Comparison of ENCODE assay signal across 36 cellular contexts in genomic region chr3:58204713-58205112, GRCh38. TPM values are rescaled to one million over a fixed set of nuclear protein-coding genes. Genes with fewer than 3 reads are reported as not detected.
"Had no signal": no experiment of that assay in that cellular context is flagged by ENCODE, and none has a peak within 500 bp of the region (broad histone marks: within the 10 kb centered on the region; RNA-seq: fewer than 3 reads in every experiment).

No MANE protein-coding gene starts in this region.

- H3K4me1 ChIP-seq: psoas muscle, sigmoid colon, uterus had no signal

- DNase-seq: activated CD4-positive, alpha-beta T cell treated with anti-CD3 and anti-CD28 coated beads for 36 hours; activated CD4-positive, CD25-positive, alpha-beta regulatory T cell; activated CD8-positive, alpha-beta memory T cell treated with anti-CD3 and anti-CD28 coated beads, Interleukin-2, amount 10 ng/mL, durations not matched to agents 7 days and 5 days; activated CD8-positive, alpha-beta T cell treated with anti-CD3 and anti-CD28 coated beads, Interleukin-2, amount 10 ng/mL, durations not matched to agents 7 days and 5 days; activated naive CD8-positive, alpha-beta T cell treated with anti-CD3 and anti-CD28 coated beads, Interleukin-2, amount 50 U/mL, for 24 hours; activated T-cell treated with anti-CD3 and anti-CD28 coated beads, Interleukin-2, amount 50 U/mL, for 48 hours; amygdala; caudate nucleus; dermis blood vessel endothelial cell; effector CD4-positive, alpha-beta T cell; erythroblast; heart left ventricle; hypothalamus; immature natural killer cell; kidney; mammary epithelial cell; mucosa of descending colon; ovary; psoas muscle; sigmoid colon; small intestine; stimulated activated CD4-positive, alpha-beta T cell treated with anti-CD3 and anti-CD28 coated beads, Interleukin-1b, Interleukin-23, amount 100 ng/mL, for 48 hours; stimulated activated CD4-positive, alpha-beta T cell treated with anti-CD3 and anti-CD28 coated beads, Interleukin-4, amount 100 ng/mL, for 4 hours; stimulated activated CD8-positive, alpha-beta memory T cell treated with anti-CD3 and anti-CD28 coated beads, Interleukin-4, amount 100 ng/mL, for 48 hours; stimulated activated naive CD8-positive, alpha-beta T cell treated with anti-CD3 and anti-CD28 coated beads, Interleukin-15, amount 100 ng/mL, for 72 hours; substantia nigra; uterus had no signal

- H3K27ac Mint-ChIP-seq: activated CD4-positive, alpha-beta T cell treated with anti-CD3 and anti-CD28 coated beads for 36 hours; activated CD8-positive, alpha-beta memory T cell treated with anti-CD3 and anti-CD28 coated beads, Interleukin-2, amount 10 ng/mL, durations not matched to agents 7 days and 5 days; activated CD8-positive, alpha-beta T cell treated with anti-CD3 and anti-CD28 coated beads, Interleukin-2, amount 10 ng/mL, durations not matched to agents 7 days and 5 days; activated naive CD4-positive, alpha-beta T cell treated with anti-CD3 and anti-CD28 coated beads, Interleukin-2, amount 50 U/mL, for 24 hours; activated naive CD8-positive, alpha-beta T cell treated with anti-CD3 and anti-CD28 coated beads, Interleukin-2, amount 50 U/mL, for 24 hours; immature natural killer cell; nephron; stimulated activated naive CD8-positive, alpha-beta T cell treated with anti-CD3 and anti-CD28 coated beads, Interleukin-15, amount 100 ng/mL, for 72 hours; T-helper 2 cell treated with Interferon-gamma antibody and Interleukin-4, amounts not matched to agents 5 μg/mL and 100 μg/mL, for 36 hours; type B pancreatic cell had no signal

- H3K27me3 ChIP-seq: heart left ventricle, ovary, sigmoid colon, uterus had no signal

- H3K4me3 ChIP-seq: heart left ventricle, mucosa of descending colon, ovary, psoas muscle, sigmoid colon, uterus had no signal

- ATAC-seq: activated CD4-positive, alpha-beta T cell treated with anti-CD3 and anti-CD28 coated beads for 36 hours; activated CD8-positive, alpha-beta memory T cell treated with anti-CD3 and anti-CD28 coated beads, Interleukin-2, amount 10 ng/mL, durations not matched to agents 7 days and 5 days; activated CD8-positive, alpha-beta T cell treated with anti-CD3 and anti-CD28 coated beads, Interleukin-2, amount 10 ng/mL, durations not matched to agents 7 days and 5 days; activated naive CD8-positive, alpha-beta T cell treated with anti-CD3 and anti-CD28 coated beads, Interleukin-2, amount 50 U/mL, for 24 hours; heart left ventricle; left colon; mucosa of descending colon; psoas muscle; stimulated activated memory B cell treated with anti-CD40 and anti-IgM and Interleukin-4, amounts not matched to agents 10 μg/mL and 1 μg/mL and 100 μg/mL, for 72 hours; stimulated activated naive CD8-positive, alpha-beta T cell treated with anti-CD3 and anti-CD28 coated beads, Interleukin-15, amount 100 ng/mL, for 72 hours had no signal

- H3K36me3 Mint-ChIP-seq: activated CD8-positive, alpha-beta memory T cell treated with anti-CD3 and anti-CD28 coated beads, Interleukin-2, amount 10 ng/mL, durations not matched to agents 7 days and 5 days; activated naive CD4-positive, alpha-beta T cell treated with anti-CD3 and anti-CD28 coated beads, Interleukin-2, amount 50 U/mL, for 24 hours; immature natural killer cell; stimulated activated memory B cell treated with anti-CD40 and anti-IgM and Interleukin-4, amounts not matched to agents 10 μg/mL and 1 μg/mL and 100 μg/mL, for 72 hours; type B pancreatic cell had no signal

- H3K27ac ChIP-seq: heart left ventricle, neutrophil, ovary, psoas muscle, sigmoid colon, uterus had no signal

- H3K36me3 ChIP-seq: heart left ventricle, neutrophil, ovary, sigmoid colon, uterus had no signal

- H3K9me3 ChIP-seq: mucosa of descending colon, neutrophil, ovary, psoas muscle, sigmoid colon, uterus had no signal

- H3K27me3 Mint-ChIP-seq: stimulated activated memory B cell treated with anti-CD40 and anti-IgM and Interleukin-4, amounts not matched to agents 10 μg/mL and 1 μg/mL and 100 μg/mL, for 72 hours; type B pancreatic cell had no signal

- H3K9me3 Mint-ChIP-seq: activated naive CD8-positive, alpha-beta T cell treated with anti-CD3 and anti-CD28 coated beads, Interleukin-2, amount 50 U/mL, for 24 hours; activated T-helper 2 cell treated with anti-CD3 and anti-CD28 coated beads, Interferon-gamma antibody, Interleukin-2, Interleukin-4, amounts not matched to agents 10 μg/mL and 5 μg/mL and 100 μg/mL, durations not matched to agents 14 hours and 24 hours and 36 hours; immature natural killer cell; nephron; stimulated activated memory B cell treated with anti-CD40 and anti-IgM and Interleukin-4, amounts not matched to agents 10 μg/mL and 1 μg/mL and 100 μg/mL, for 72 hours; T-helper 2 cell treated with Interferon-gamma antibody and Interleukin-4, amounts not matched to agents 5 μg/mL and 100 μg/mL, for 36 hours had no signal

- H3K4me3 Mint-ChIP-seq: activated CD4-positive, alpha-beta T cell treated with anti-CD3 and anti-CD28 coated beads for 36 hours; activated CD8-positive, alpha-beta memory T cell treated with anti-CD3 and anti-CD28 coated beads, Interleukin-2, amount 10 ng/mL, durations not matched to agents 7 days and 5 days; activated CD8-positive, alpha-beta T cell treated with anti-CD3 and anti-CD28 coated beads, Interleukin-2, amount 10 ng/mL, durations not matched to agents 7 days and 5 days; activated naive CD4-positive, alpha-beta T cell treated with anti-CD3 and anti-CD28 coated beads, Interleukin-2, amount 50 U/mL, for 24 hours; activated naive CD8-positive, alpha-beta T cell treated with anti-CD3 and anti-CD28 coated beads, Interleukin-2, amount 50 U/mL, for 24 hours; immature natural killer cell; nephron; stimulated activated memory B cell treated with anti-CD40 and anti-IgM and Interleukin-4, amounts not matched to agents 10 μg/mL and 1 μg/mL and 100 μg/mL, for 72 hours; stimulated activated naive CD8-positive, alpha-beta T cell treated with anti-CD3 and anti-CD28 coated beads, Interleukin-15, amount 100 ng/mL, for 72 hours; T-helper 2 cell treated with Interferon-gamma antibody and Interleukin-4, amounts not matched to agents 5 μg/mL and 100 μg/mL, for 36 hours; type B pancreatic cell had no signal

RNA-seq across cellular contexts. Expression of gene DNASE1L3, which starts 6.1 kb away (rescaled TPM):
- total RNA-seq: activated CD4-positive, alpha-beta T cell treated with anti-CD3 and anti-CD28 coated beads for 36 hours; activated CD8-positive, alpha-beta memory T cell treated with anti-CD3 and anti-CD28 coated beads, Interleukin-2, amount 10 ng/mL, durations not matched to agents 7 days and 5 days; activated CD8-positive, alpha-beta T cell treated with anti-CD3 and anti-CD28 coated beads, Interleukin-2, amount 10 ng/mL, durations not matched to agents 7 days and 5 days; activated T-helper 2 cell treated with anti-CD3 and anti-CD28 coated beads, Interferon-gamma antibody, Interleukin-2, Interleukin-4, amounts not matched to agents 10 μg/mL and 5 μg/mL and 100 μg/mL, durations not matched to agents 14 hours and 24 hours and 36 hours; mammary epithelial cell; myocyte had no signal
- polyA plus RNA-seq: mammary epithelial cell had no signal
